In genomic region chr2:71772510-71773172, GRCh38 we compare ENCODE assay signal across 25 cellular contexts.
"Had no signal": no experiment of that assay in that cellular context is flagged by ENCODE, and none has a peak within 500 bp of the region (broad histone marks: within the 10 kb centered on the region; RNA-seq: fewer than 3 reads in every experiment).

No MANE protein-coding gene starts in this region.

- H3K4me3 ChIP-seq: coronary artery, dorsolateral prefrontal cortex, esophagus squamous epithelium, gastroesophageal sphincter, heart left ventricle, hepatocyte, left lung, lower lobe of right lung, mucosa of descending colon had no signal

- DNase-seq: dermis blood vessel endothelial cell; dorsolateral prefrontal cortex; effector CD4-positive, alpha-beta T cell; effector memory CD4-positive, alpha-beta T cell; erythroblast; esophagus squamous epithelium; foreskin fibroblast; foreskin melanocyte; heart left ventricle; hypothalamus; immature natural killer cell; islet precursor cell; left cardiac atrium; left lung; left ventricle myocardium superior; lower lobe of right lung; mesenchymal stem cell; mucosa of descending colon; naive B cell had no signal

- H3K4me1 Mint-ChIP-seq: immature natural killer cell, naive B cell had no signal

- H3K9me3 Mint-ChIP-seq: immature natural killer cell had no signal

- H3K36me3 Mint-ChIP-seq: immature natural killer cell, naive B cell had no signal

- H3K4me3 Mint-ChIP-seq: immature natural killer cell, mesothelial cell of epicardium, naive B cell had no signal

- H3K27ac Mint-ChIP-seq: immature natural killer cell, mesothelial cell of epicardium, naive B cell had no signal

- FAIRE-seq: endothelial cell of umbilical vein had no signal

- ATAC-seq: esophagus mucosa, gastroesophageal sphincter, heart left ventricle, left cardiac atrium, left lung, left ventricle myocardium superior, lower lobe of right lung, mucosa of descending colon had no signal
